Comparison of ENCODE assay signal across 1 cellular context in the genomic region with DNA sequence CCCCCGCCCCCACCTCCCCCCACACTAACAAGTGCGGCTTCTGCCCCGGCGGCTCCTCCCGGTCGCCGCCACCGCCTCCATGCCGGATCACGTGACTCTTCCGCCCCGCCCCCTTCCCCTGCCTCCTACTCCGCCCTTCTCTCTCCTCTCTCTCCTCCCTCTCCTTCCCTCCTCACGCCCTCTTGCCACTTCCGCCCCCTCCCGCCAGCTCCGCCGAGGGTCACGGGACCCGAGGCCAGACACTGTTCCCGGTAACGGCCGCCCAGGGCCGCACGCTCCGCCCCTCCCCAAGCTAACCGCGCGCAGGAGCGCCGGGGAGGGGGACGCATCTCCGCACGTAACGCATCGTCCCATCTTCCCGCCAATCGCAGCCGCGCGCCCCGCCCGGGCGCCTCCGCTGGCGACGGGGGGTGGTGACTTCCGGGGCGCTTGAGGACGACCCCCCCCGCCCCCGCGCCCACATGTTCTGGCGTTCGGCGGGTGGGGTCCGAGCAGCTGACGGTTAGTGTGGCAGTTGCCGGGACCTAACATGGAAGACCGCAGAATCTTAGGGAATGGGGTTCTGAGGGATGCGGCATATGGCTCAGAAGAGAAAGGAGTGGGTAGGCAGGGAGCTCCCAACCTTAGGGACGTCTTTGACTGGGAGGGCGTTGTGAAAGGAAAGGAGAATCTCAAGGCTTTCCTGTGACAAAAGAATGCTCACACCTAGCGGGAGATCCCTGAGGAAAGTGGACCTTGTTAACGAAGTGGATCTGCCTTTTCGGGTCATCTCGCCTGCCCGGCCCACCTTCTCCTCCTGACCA.
TF ChIP-seq lines count a peak whose summit lies in the region.

A gene with protein sequence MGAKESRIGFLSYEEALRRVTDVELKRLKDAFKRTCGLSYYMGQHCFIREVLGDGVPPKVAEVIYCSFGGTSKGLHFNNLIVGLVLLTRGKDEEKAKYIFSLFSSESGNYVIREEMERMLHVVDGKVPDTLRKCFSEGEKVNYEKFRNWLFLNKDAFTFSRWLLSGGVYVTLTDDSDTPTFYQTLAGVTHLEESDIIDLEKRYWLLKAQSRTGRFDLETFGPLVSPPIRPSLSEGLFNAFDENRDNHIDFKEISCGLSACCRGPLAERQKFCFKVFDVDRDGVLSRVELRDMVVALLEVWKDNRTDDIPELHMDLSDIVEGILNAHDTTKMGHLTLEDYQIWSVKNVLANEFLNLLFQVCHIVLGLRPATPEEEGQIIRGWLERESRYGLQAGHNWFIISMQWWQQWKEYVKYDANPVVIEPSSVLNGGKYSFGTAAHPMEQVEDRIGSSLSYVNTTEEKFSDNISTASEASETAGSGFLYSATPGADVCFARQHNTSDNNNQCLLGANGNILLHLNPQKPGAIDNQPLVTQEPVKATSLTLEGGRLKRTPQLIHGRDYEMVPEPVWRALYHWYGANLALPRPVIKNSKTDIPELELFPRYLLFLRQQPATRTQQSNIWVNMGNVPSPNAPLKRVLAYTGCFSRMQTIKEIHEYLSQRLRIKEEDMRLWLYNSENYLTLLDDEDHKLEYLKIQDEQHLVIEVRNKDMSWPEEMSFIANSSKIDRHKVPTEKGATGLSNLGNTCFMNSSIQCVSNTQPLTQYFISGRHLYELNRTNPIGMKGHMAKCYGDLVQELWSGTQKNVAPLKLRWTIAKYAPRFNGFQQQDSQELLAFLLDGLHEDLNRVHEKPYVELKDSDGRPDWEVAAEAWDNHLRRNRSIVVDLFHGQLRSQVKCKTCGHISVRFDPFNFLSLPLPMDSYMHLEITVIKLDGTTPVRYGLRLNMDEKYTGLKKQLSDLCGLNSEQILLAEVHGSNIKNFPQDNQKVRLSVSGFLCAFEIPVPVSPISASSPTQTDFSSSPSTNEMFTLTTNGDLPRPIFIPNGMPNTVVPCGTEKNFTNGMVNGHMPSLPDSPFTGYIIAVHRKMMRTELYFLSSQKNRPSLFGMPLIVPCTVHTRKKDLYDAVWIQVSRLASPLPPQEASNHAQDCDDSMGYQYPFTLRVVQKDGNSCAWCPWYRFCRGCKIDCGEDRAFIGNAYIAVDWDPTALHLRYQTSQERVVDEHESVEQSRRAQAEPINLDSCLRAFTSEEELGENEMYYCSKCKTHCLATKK (N-terminal part only) (minus strand): TSS at position 92 of the 803 bp plus-strand sequence. CDS start 194 bp downstream, outside the sequence.

TF ChIP-seq in IMR-90, 13 proteins besides CTCF, POLR2A, EP300 and RAD21:
- TF ChIP-seq, protein P1, sequence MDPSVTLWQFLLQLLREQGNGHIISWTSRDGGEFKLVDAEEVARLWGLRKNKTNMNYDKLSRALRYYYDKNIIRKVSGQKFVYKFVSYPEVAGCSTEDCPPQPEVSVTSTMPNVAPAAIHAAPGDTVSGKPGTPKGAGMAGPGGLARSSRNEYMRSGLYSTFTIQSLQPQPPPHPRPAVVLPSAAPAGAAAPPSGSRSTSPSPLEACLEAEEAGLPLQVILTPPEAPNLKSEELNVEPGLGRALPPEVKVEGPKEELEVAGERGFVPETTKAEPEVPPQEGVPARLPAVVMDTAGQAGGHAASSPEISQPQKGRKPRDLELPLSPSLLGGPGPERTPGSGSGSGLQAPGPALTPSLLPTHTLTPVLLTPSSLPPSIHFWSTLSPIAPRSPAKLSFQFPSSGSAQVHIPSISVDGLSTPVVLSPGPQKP (IDR thresholded peaks at IDR 0.05; ENCODE audit: borderline replicate concordance, low read depth, low read length): no peak
- TF ChIP-seq FOS (IDR thresholded peaks at IDR 0.05; ENCODE audit: low read depth, low read length) (0 out of 2 replicates have a peak, but pooled peaks have one; percentile 23), MAFK (IDR thresholded peaks at IDR 0.05; ENCODE audit: low read depth, low read length) (no peak), BHLHE40 (IDR thresholded peaks at IDR 0.05; ENCODE audit: low read depth, low read length) (peak; percentile 94), CHD1 (IDR thresholded peaks at IDR 0.05; ENCODE audit: low read depth, low read length) (no peak), MXI1 (IDR thresholded peaks at IDR 0.05; ENCODE audit: borderline replicate concordance, low read depth, low read length) (peak; percentile 82), NFE2L2 (IDR thresholded peaks at IDR 0.05; ENCODE audit: low read depth, low read length) (peak; percentile 1; the same call in 1 of the 2 replicates), RFX5 (IDR thresholded peaks at IDR 0.05; ENCODE audit: low read depth, low read length) (no peak), CEBPB (IDR thresholded peaks at IDR 0.05; ENCODE audit: low read depth, low read length) (no peak), RCOR1 (IDR thresholded peaks at IDR 0.05; ENCODE audit: insufficient replicate concordance, low read length) (no peak), SMC3 (IDR thresholded peaks at IDR 0.05; ENCODE audit: low read depth, low read length) (no peak), MAZ (IDR thresholded peaks at IDR 0.05; ENCODE audit: borderline replicate concordance, low read depth, low read length) (peak; percentile 97; the same call in 1 of the 2 replicates)
- TF ChIP-seq, protein P2, sequence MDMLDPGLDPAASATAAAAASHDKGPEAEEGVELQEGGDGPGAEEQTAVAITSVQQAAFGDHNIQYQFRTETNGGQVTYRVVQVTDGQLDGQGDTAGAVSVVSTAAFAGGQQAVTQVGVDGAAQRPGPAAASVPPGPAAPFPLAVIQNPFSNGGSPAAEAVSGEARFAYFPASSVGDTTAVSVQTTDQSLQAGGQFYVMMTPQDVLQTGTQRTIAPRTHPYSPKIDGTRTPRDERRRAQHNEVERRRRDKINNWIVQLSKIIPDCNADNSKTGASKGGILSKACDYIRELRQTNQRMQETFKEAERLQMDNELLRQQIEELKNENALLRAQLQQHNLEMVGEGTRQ (IDR thresholded peaks at IDR 0.05; ENCODE audit: low read depth, low read length): peak; percentile 93
TF ChIP-seq in IMR-90: peak in this region for 6.
